18 cellular contexts compared by ENCODE assay signal in genomic region chr12:74780458-74781241, GRCh38.
A peak's percentile ranks its signal among the peaks of the same experiment; 100 is the strongest.
DNase-seq lines count a peak whose midpoint lies in the region; ATAC-seq and TF ChIP-seq lines count a peak whose summit lies in the region.
"Had no signal": no experiment of that assay in that cellular context is flagged by ENCODE, and none has a peak within 500 bp of the region (broad histone marks: within the 10 kb centered on the region; RNA-seq: fewer than 3 reads in every experiment).

No MANE protein-coding gene starts in this region.

- H3K27me3 ChIP-seq in breast epithelium (no peaks in the 10 kb centered on the region), adipocyte (replicated peaks; ENCODE audit: control insufficient read depth, insufficient read depth, low read length) (no peaks in the 10 kb centered on the region), gastrocnemius medialis (no peaks in the 10 kb centered on the region)
- H3K27me3 ChIP-seq: heart right ventricle, spleen had no signal

- no peaks in the 10 kb centered on the region for H3K27me3 Mint-ChIP-seq in MCF 10A (ENCODE audit: insufficient read depth, unreplicated experiment)
- H3K27me3 Mint-ChIP-seq in activated T-cell treated with anti-CD3 and anti-CD28 coated beads, Interleukin-2, amount 50 U/mL, for 24 hours, result no peaks in the 10 kb centered on the region

- in situ Hi-C loops in gastrocnemius medialis (cut with MboI; ENCODE audit: low sequenced_read_pairs in 4 of 4), result no loop called here

- H3K9me3 ChIP-seq in breast epithelium, result no peaks in the 10 kb centered on the region
- H3K9me3 ChIP-seq in adipocyte (ENCODE audit: control insufficient read depth, low read length), result no peaks in the 10 kb centered on the region
- no peaks in the 10 kb centered on the region for H3K9me3 ChIP-seq in gastrocnemius medialis
- H3K9me3 ChIP-seq: heart right ventricle, spleen, thoracic aorta had no signal

- no peaks in the 10 kb centered on the region for H3K36me3 ChIP-seq in breast epithelium
- H3K36me3 ChIP-seq in adipocyte (ENCODE audit: control insufficient read depth, insufficient read depth, low read length, severe bottlenecking), result no peaks in the 10 kb centered on the region
- no peaks in the 10 kb centered on the region for H3K36me3 ChIP-seq in gastrocnemius medialis
- H3K36me3 ChIP-seq: heart right ventricle, spleen, thoracic aorta had no signal

- no peak overlapping the region for H3K9ac ChIP-seq in adipocyte (ENCODE audit: low read length)

- no peak overlapping the region for H3K27ac Mint-ChIP-seq in MCF 10A (ENCODE audit: low read depth, unreplicated experiment)
- H3K27ac Mint-ChIP-seq in activated T-cell treated with anti-CD3 and anti-CD28 coated beads, Interleukin-2, amount 50 U/mL, for 24 hours, result no peak overlapping the region
- H3K27ac Mint-ChIP-seq: WTC11 had no signal

- CTCF ChIA-PET in MCF 10A (lab: Yijun Ruan, JAX), result interaction anchor here (0.6 to 0.8 kb wide), 2 partner anchors 22 to 32 kb away, joined by 3 read pairs; no protein-coding TSS in a partner anchor

- no peak overlapping the region for H3K4me3 ChIP-seq in breast epithelium
- H3K4me3 ChIP-seq in adipocyte (ENCODE audit: low read length), result no peak overlapping the region
- H3K4me3 ChIP-seq in gastrocnemius medialis, result no peak overlapping the region
- H3K4me3 ChIP-seq: heart right ventricle, SK-N-MC, spleen, thoracic aorta had no signal

- BruUV-seq in MCF 10A (replicated peaks; lab: Mats Ljungman, UMichigan), result no TSS peak

- peaks cover 5% of the 10 kb centered on the region for H3K4me1 Mint-ChIP-seq in MCF 10A (ENCODE audit: insufficient read depth, unreplicated experiment)
- no peaks in the 10 kb centered on the region for H3K4me1 Mint-ChIP-seq in activated T-cell treated with anti-CD3 and anti-CD28 coated beads, Interleukin-2, amount 50 U/mL, for 24 hours (ENCODE audit: low read depth)

- DNase-seq in MCF 10A (ENCODE audit: unreplicated experiment) (peak; percentile 35), breast epithelium (ENCODE audit: low spot score in 2 of 2) (no peak), adipocyte (ENCODE audit: low read depth) (peak; percentile 80), iris pigment epithelial cell (ENCODE audit: low read depth) (peak; percentile 74), NCI-H1930 (lab: John Stamatoyannopoulos, UW) (no peak), gastrocnemius medialis (no peak)
- no peak for DNase-seq in activated T-cell treated with anti-CD3 and anti-CD28 coated beads, Interleukin-2, amount 50 U/mL, for 24 hours
- DNase-seq: 8988T, COR-L47, heart right ventricle, KG1, left ventricle myocardium superior, NCI-H774, spleen had no signal

- POLR2A ChIA-PET in MCF 10A (lab: Yijun Ruan, JAX), result interaction anchor here (0.6 kb wide), 1 partner anchor 398 kb away, joined by 3 read pairs; no protein-coding TSS in a partner anchor

- TF ChIP-seq CTCF in MCF 10A (IDR thresholded peaks at IDR 0.05; ENCODE audit: unreplicated experiment), result no peak
- no peak for TF ChIP-seq CTCF in breast epithelium (IDR thresholded peaks at IDR 0.05)
- TF ChIP-seq CTCF in gastrocnemius medialis (IDR thresholded peaks at IDR 0.05 in 4 of 5, conservative IDR thresholded peaks at IDR 0.05 in 1 of 5), result no peak

- intact Hi-C loops in MCF 10A (cut with micrococcal nuclease) (no loop called here), breast epithelium (cut with DNase I; ENCODE audit: low total_unique reads) (no loop called here), gastrocnemius medialis (cut with DNase I; ENCODE audit: low total_unique reads) (no loop called here)

- H3K36me3 Mint-ChIP-seq in MCF 10A (ENCODE audit: insufficient read depth, unreplicated experiment), result no peaks in the 10 kb centered on the region
- H3K36me3 Mint-ChIP-seq in activated T-cell treated with anti-CD3 and anti-CD28 coated beads, Interleukin-2, amount 50 U/mL, for 24 hours (ENCODE audit: low read depth), result no peaks in the 10 kb centered on the region
- H3K36me3 Mint-ChIP-seq: WTC11 had no signal

- no peak overlapping the region for H3K4me3 Mint-ChIP-seq in MCF 10A (ENCODE audit: unreplicated experiment)
- no peak overlapping the region for H3K4me3 Mint-ChIP-seq in activated T-cell treated with anti-CD3 and anti-CD28 coated beads, Interleukin-2, amount 50 U/mL, for 24 hours
- H3K4me3 Mint-ChIP-seq: WTC11 had no signal

- H3K9me3 Mint-ChIP-seq in MCF 10A (ENCODE audit: unreplicated experiment), result no peaks in the 10 kb centered on the region
- H3K9me3 Mint-ChIP-seq in activated T-cell treated with anti-CD3 and anti-CD28 coated beads, Interleukin-2, amount 50 U/mL, for 24 hours, result no peaks in the 10 kb centered on the region
- H3K9me3 Mint-ChIP-seq: WTC11 had no signal

- H3K4me1 ChIP-seq in breast epithelium (no peaks in the 10 kb centered on the region), adipocyte (ENCODE audit: control insufficient read depth, insufficient read depth, low read length) (peaks cover 8% of the 10 kb centered on the region), gastrocnemius medialis (no peaks in the 10 kb centered on the region)
- H3K4me1 ChIP-seq: heart right ventricle, spleen had no signal

- TF ChIP-seq POLR2A in breast epithelium (IDR thresholded peaks at IDR 0.05) (no peak), gastrocnemius medialis (IDR thresholded peaks at IDR 0.05) (no peak)

- H3K27ac ChIP-seq in breast epithelium, result no peak overlapping the region
- H3K27ac ChIP-seq in gastrocnemius medialis, result no peak overlapping the region
- H3K27ac ChIP-seq: heart right ventricle, SK-N-MC, spleen, thoracic aorta had no signal

- ATAC-seq in GM21576 (IDR thresholded peaks at IDR 0.05; ENCODE audit: unreplicated experiment), result no peak
- ATAC-seq in gastrocnemius medialis, result no peak
- ATAC-seq: heart right ventricle, left ventricle myocardium superior, WTC11 had no signal

Comparison
In these comparisons a context has a peak if more than half of its experiments do, and no peak if none do; other contexts are left out.
1. DNase-seq: peak in MCF 10A (single experiment), adipocyte (single experiment) and iris pigment epithelial cell (single experiment); none in breast epithelium (0 of 2), activated T-cell treated with anti-CD3 and anti-CD28 coated beads, Interleukin-2, amount 50 U/mL, for 24 hours (single experiment), NCI-H1930 (0 of 2) and gastrocnemius medialis (0 of 2).